9 cellular contexts compared by ENCODE assay signal in the genomic region with DNA sequence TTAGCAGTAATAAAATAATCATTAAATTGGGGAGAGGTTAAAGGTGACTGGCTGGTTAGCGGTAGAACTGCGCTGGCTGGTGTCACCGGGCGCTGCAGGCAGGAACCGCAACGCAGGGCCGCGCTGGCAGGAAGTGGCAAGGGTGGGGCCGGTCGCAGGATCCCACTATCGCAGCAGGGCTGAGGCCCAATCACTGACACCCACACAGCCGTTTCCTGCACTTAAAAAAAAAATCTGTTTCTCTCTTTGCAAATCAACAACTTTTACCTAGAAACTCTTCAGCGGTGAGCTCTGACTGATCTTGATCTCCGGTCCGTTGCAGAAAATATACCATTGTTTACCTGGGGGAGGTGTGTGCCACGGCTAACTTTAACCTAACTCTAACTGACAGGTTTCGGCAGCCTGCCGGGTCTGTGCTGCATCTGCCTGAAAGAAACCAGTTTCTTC. TPM values are rescaled to one million over a fixed set of nuclear protein-coding genes. Genes with fewer than 3 reads are reported as not detected.
DNase-seq lines count a peak whose midpoint lies in the region; ATAC-seq and TF ChIP-seq lines count a peak whose summit lies in the region.
"Had no signal": no experiment of that assay in that cellular context is flagged by ENCODE, and none has a peak within 500 bp of the region (broad histone marks: within the 10 kb centered on the region; RNA-seq: fewer than 3 reads in every experiment).

No MANE protein-coding gene starts in this region.

- H3K4me3 ChIP-seq in breast epithelium, result no peak overlapping the region
- H3K4me3 ChIP-seq in mammary epithelial cell (replicated peaks in 1 of 3; ENCODE audit: insufficient read depth in 1 of 3, low read depth in 2 of 3, low read length in 3 of 3), result no peak overlapping the region
- H3K4me3 ChIP-seq: A549 had no signal

- TF ChIP-seq CTCF in breast epithelium (IDR thresholded peaks at IDR 0.05), result no peak
- TF ChIP-seq CTCF in mammary epithelial cell (conservative IDR thresholded peaks at IDR 0.05 in 1 of 2, IDR thresholded peaks at IDR 0.05 in 1 of 2; ENCODE audit: extremely low read depth in 1 of 2, insufficient read depth in 1 of 2, low read depth in 1 of 2, low read length in 2 of 2), result no peak

- H3K27ac ChIP-seq in breast epithelium (peak overlapping the region; percentile 50 to 88), mammary epithelial cell (ENCODE audit: insufficient read depth, low read depth, low read length) (no peak overlapping the region)
- H3K27ac ChIP-seq: A549 had no signal

- H3K9me3 ChIP-seq in breast epithelium (no peaks in the 10 kb centered on the region), mammary epithelial cell (replicated peaks; ENCODE audit: insufficient read depth, low read length) (no peaks in the 10 kb centered on the region)
- H3K9me3 ChIP-seq: A549 had no signal

- 87% methylated on average over 7 of the region's 18 CpGs for WGBS in mammary epithelial cell (ENCODE audit: low coverage, missing lambda C conversion rate)

- no peaks in the 10 kb centered on the region for H3K36me3 ChIP-seq in breast epithelium
- peaks cover 2% of the 10 kb centered on the region for H3K36me3 ChIP-seq in mammary epithelial cell (ENCODE audit: insufficient read depth, low read length)

- peak; percentile 41 for ATAC-seq in left lobe of liver
- ATAC-seq: A549 had no signal

- no peak overlapping the region for H2AFZ ChIP-seq in mammary epithelial cell (ENCODE audit: low read depth, low read length)

- no peak for TF ChIP-seq POLR2A in breast epithelium (IDR thresholded peaks at IDR 0.05)

- no peaks in the 10 kb centered on the region for H3K79me2 ChIP-seq in mammary epithelial cell (ENCODE audit: insufficient read depth, low read length)

- no peak overlapping the region for H3K9ac ChIP-seq in mammary epithelial cell (ENCODE audit: insufficient read depth, low read length)

- BruUV-seq in mammary epithelial cell (replicated peaks; lab: Mats Ljungman, UMichigan), result no TSS peak

- H3K27me3 ChIP-seq in breast epithelium, result no peaks in the 10 kb centered on the region
- no peaks in the 10 kb centered on the region for H3K27me3 ChIP-seq in mammary epithelial cell (ENCODE audit: insufficient read depth, low read length)

- intact Hi-C loops in breast epithelium (cut with DNase I; ENCODE audit: low total_unique reads) (no loop called here), mammary epithelial cell (cut with micrococcal nuclease) (no loop called here)

- dilution Hi-C loops in mammary epithelial cell (cut with HindIII; ENCODE audit: low sequenced_read_pairs), result loop anchor here (5.0 kb wide), 5 partner anchors 44 to 249 kb away; no protein-coding TSS in a partner anchor

- H3K4me1 ChIP-seq in breast epithelium, result peaks cover 0 to 4% of the 10 kb centered on the region in 2 donors
- H3K4me1 ChIP-seq in mammary epithelial cell (ENCODE audit: insufficient read depth, low read length), result no peaks in the 10 kb centered on the region

- H3K4me2 ChIP-seq in mammary epithelial cell (ENCODE audit: insufficient read depth, low read depth, low read length), result no peak overlapping the region
- H3K4me2 ChIP-seq: A549 had no signal

- in situ Hi-C loops in mammary epithelial cell (cut with MboI; ENCODE audit: low sequenced_read_pairs in 2 of 2), result no loop called here

- CTCF ChIA-PET in mammary epithelial cell (lab: Charles Lee; ENCODE audit: low non-redundant PET), result no interaction called here

- no peak for DNase-seq in breast epithelium (ENCODE audit: low spot score in 2 of 2)
- DNase-seq in mammary epithelial cell, result no peak
- DNase-seq in HUDEP-2 (lab: John Stamatoyannopoulos, UW; ENCODE audit: unreplicated experiment in 76 of 76), result peak in 72 of 76 experiments; percentile 36 to 93 (median 78)
- peak; percentile 59 for DNase-seq in activated CD8-positive, alpha-beta memory T cell treated with anti-CD3 and anti-CD28 coated beads, Interleukin-2, amount 50 U/mL, for 24 hours (ENCODE audit: extremely low read depth)
- no peak for DNase-seq in left lobe of liver (ENCODE audit: low spot score)
- DNase-seq in stimulated activated naive CD4-positive, alpha-beta T cell (lab: John Stamatoyannopoulos, UW), result peak; percentile 78 to 97 (median 89)
- DNase-seq in nucleus accumbens (lab: John Stamatoyannopoulos, UW), result no peak
- no peak for DNase-seq in NCI-H2227 treated with DMSO at 0.1 percent for 48 hours (lab: John Stamatoyannopoulos, UW)

- no peaks in the 10 kb centered on the region for H4K20me1 ChIP-seq in mammary epithelial cell (ENCODE audit: insufficient read depth, low read length)

RNA-seq across cellular contexts. Expression of a gene that starts 46.9 kb away (rescaled TPM):
- 10 to 100 TPM; 12.0 to 23.3 (median 21.8) TPM for total RNA-seq in breast epithelium
- total RNA-seq in mammary epithelial cell, result under 1 TPM in 1 of 2 donors, not detected in 1; 0.99 TPM
- 0.15 TPM for polyA plus RNA-seq in mammary epithelial cell
- not detected for polyA minus RNA-seq in mammary epithelial cell
- 8.5 TPM for total RNA-seq in left lobe of liver

Comparison
In these comparisons a context has a peak if more than half of its experiments do, and no peak if none do; other contexts are left out.
1. DNase-seq: peak in HUDEP-2 (72 of 76), activated CD8-positive, alpha-beta memory T cell treated with anti-CD3 and anti-CD28 coated beads, Interleukin-2, amount 50 U/mL, for 24 hours (single experiment) and stimulated activated naive CD4-positive, alpha-beta T cell (6 of 6); none in breast epithelium (0 of 2), mammary epithelial cell (single experiment), left lobe of liver (single experiment), nucleus accumbens (0 of 56) and NCI-H2227 treated with DMSO at 0.1 percent for 48 hours (single experiment).